In the genomic region with DNA sequence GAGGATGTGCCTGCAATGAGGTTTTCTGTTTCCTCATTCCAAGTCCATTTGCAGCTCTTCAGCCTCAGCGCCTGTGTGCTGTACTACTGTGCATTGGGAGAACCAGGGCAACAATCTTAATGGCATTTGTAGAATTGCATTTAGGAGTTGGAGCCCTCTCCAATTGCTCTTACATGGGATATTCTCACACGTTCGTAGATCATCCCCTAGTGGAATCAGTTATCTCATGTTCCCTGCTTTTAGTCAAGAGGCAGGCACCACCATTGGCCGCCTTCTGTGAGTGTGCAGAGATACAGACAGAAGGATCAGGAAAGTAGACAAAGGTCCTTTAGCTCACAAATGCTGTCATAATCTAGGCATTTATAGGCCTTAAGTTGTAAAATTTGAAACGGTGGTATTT, we compare ENCODE assay signal across 24 cellular contexts.
DNase-seq lines count a peak whose midpoint lies in the region; ATAC-seq, FAIRE-seq and TF ChIP-seq lines count a peak whose summit lies in the region.
"Had no signal": no experiment of that assay in that cellular context is flagged by ENCODE, and none has a peak within 500 bp of the region (broad histone marks: within the 10 kb centered on the region; RNA-seq: fewer than 3 reads in every experiment).

No MANE protein-coding gene starts in this region.

- H3K4me2 ChIP-seq in HepG2 (ENCODE audit: low read depth, low read length), result no peak overlapping the region
- H3K4me2 ChIP-seq in fibroblast of lung (ENCODE audit: extremely low read depth, insufficient read depth, low read length), result no peak overlapping the region

- H3K36me3 Mint-ChIP-seq in CD8-positive, alpha-beta T cell, result no peaks in the 10 kb centered on the region

- TF ChIP-seq RAD21 in HepG2 (CRISPR knock-in tag; IDR thresholded peaks at IDR 0.05), result no peak

- in situ Hi-C loops in HepG2 (cut with HindIII; ENCODE audit: extremely low pct_ligation_motif_present, low pct_unique_long_range_greater_than_20kb), result no loop called here
- in situ Hi-C loops in SK-MEL-5 (cut with HindIII; ENCODE audit: low pct_unique_long_range_greater_than_20kb, low sequenced_read_pairs), result no loop called here

- BruUV-seq in HepG2 (replicated peaks; lab: Mats Ljungman, UMichigan), result no TSS peak

- TF ChIP-seq POLR2A in HepG2 (IDR thresholded peaks at IDR 0.05; ENCODE audit: insufficient read depth in 1 of 2, low read depth in 2 of 2, low read length in 2 of 2), result no peak
- no peak for TF ChIP-seq POLR2A in right lobe of liver (IDR thresholded peaks at IDR 0.05)

- ATAC-seq in HepG2, result peak; percentile 32; the same call in 1 of the 3 replicates
- no peak for ATAC-seq in right lobe of liver
- no peak for ATAC-seq in CD8-positive, alpha-beta T cell
- ATAC-seq: activated CD8-positive, alpha-beta T cell treated with anti-CD3 and anti-CD28 coated beads for 36 hours; left lobe of liver; psoas muscle had no signal

- H3K79me2 ChIP-seq in HepG2 (ENCODE audit: insufficient read depth, low read length) (no peaks in the 10 kb centered on the region), fibroblast of lung (ENCODE audit: control insufficient read depth, insufficient read depth, low read length) (no peaks in the 10 kb centered on the region)

- no peak for TF ChIP-seq CTCF in HepG2 (CRISPR knock-in tag; IDR thresholded peaks at IDR 0.05)
- TF ChIP-seq CTCF in right lobe of liver (IDR thresholded peaks at IDR 0.05), result no peak
- peak in 1 of 2 donors; percentile 7 for TF ChIP-seq CTCF in fibroblast of lung (conservative IDR thresholded peaks at IDR 0.05 in 1 of 2, IDR thresholded peaks at IDR 0.05 in 1 of 2; ENCODE audit: low read depth in 1 of 2, low read length in 2 of 2)
- TF ChIP-seq CTCF in CD8-positive, alpha-beta T cell (IDR thresholded peaks at IDR 0.05), result no peak

- no peaks in the 10 kb centered on the region for H3K27me3 ChIP-seq in HepG2 (ENCODE audit: control insufficient read depth in 1 of 2, insufficient read depth in 2 of 2, low read length in 2 of 2)
- no peaks in the 10 kb centered on the region for H3K27me3 ChIP-seq in right lobe of liver
- H3K27me3 ChIP-seq in fibroblast of lung (ENCODE audit: control insufficient read depth, insufficient read depth, low read length), result no peaks in the 10 kb centered on the region
- no peaks in the 10 kb centered on the region for H3K27me3 ChIP-seq in CD8-positive, alpha-beta T cell (ENCODE audit: insufficient read depth, low read length)
- H3K27me3 ChIP-seq: tibial artery had no signal

- no peak overlapping the region for H3K4me3 Mint-ChIP-seq in CD8-positive, alpha-beta T cell
- H3K4me3 Mint-ChIP-seq: activated B cell treated with CpG ODN at 0.5 μM for 24 hours; activated CD8-positive, alpha-beta T cell treated with anti-CD3 and anti-CD28 coated beads for 36 hours; activated T-cell treated with anti-CD3 and anti-CD28 coated beads, Interleukin-2, amount 50 U/mL, for 24 hours; stimulated activated naive CD8-positive, alpha-beta T cell treated with anti-CD3 and anti-CD28 coated beads, Interleukin-15, Interleukin-2, amounts not matched to agents 100 ng/mL and 50 ng/mL, for 24 hours had no signal

- no peak overlapping the region for H3K27ac Mint-ChIP-seq in CD8-positive, alpha-beta T cell
- H3K27ac Mint-ChIP-seq: activated B cell treated with CpG ODN at 0.5 μM for 24 hours; activated CD8-positive, alpha-beta T cell treated with anti-CD3 and anti-CD28 coated beads for 36 hours; activated T-cell treated with anti-CD3 and anti-CD28 coated beads, Interleukin-2, amount 50 U/mL, for 24 hours; stimulated activated naive CD8-positive, alpha-beta T cell treated with anti-CD3 and anti-CD28 coated beads, Interleukin-15, Interleukin-2, amounts not matched to agents 100 ng/mL and 50 ng/mL, for 24 hours had no signal

- WGBS in HepG2 (ENCODE audit: low lambda C conversion rate), result 3% methylated on average over 5 of the region's 5 CpGs
- 48% methylated on average over 4 of the region's 5 CpGs for WGBS in right lobe of liver (ENCODE audit: insufficient coverage, low coverage, low lambda C conversion rate, missing lambda C conversion rate)

- no peaks in the 10 kb centered on the region for H3K4me1 ChIP-seq in HepG2 (ENCODE audit: insufficient read depth, low read length)
- H3K4me1 ChIP-seq in right lobe of liver, result no peaks in the 10 kb centered on the region
- H3K4me1 ChIP-seq in fibroblast of lung (ENCODE audit: control insufficient read depth, extremely low read depth, insufficient read depth, low read length), result no peaks in the 10 kb centered on the region
- H3K4me1 ChIP-seq in CD8-positive, alpha-beta T cell (ENCODE audit: insufficient read depth, low read length), result peaks cover 4% of the 10 kb centered on the region
- H3K4me1 ChIP-seq: psoas muscle had no signal

- peaks cover 2% of the 10 kb centered on the region for H3K27me3 Mint-ChIP-seq in CD8-positive, alpha-beta T cell (ENCODE audit: low read depth)
- H3K27me3 Mint-ChIP-seq: activated B cell treated with CpG ODN at 0.5 μM for 24 hours; activated CD8-positive, alpha-beta T cell treated with anti-CD3 and anti-CD28 coated beads for 36 hours; activated T-cell treated with anti-CD3 and anti-CD28 coated beads, Interleukin-2, amount 50 U/mL, for 24 hours; stimulated activated naive CD8-positive, alpha-beta T cell treated with anti-CD3 and anti-CD28 coated beads, Interleukin-15, Interleukin-2, amounts not matched to agents 100 ng/mL and 50 ng/mL, for 24 hours had no signal

- H3K27ac ChIP-seq in HepG2 (ENCODE audit: extremely low read length, insufficient read depth, low read length), result no peak overlapping the region
- H3K27ac ChIP-seq in right lobe of liver, result no peak overlapping the region
- H3K27ac ChIP-seq in fibroblast of lung (ENCODE audit: insufficient read depth, low read length), result no peak overlapping the region
- no peak overlapping the region for H3K27ac ChIP-seq in CD8-positive, alpha-beta T cell (ENCODE audit: low read depth, low read length)
- H3K27ac ChIP-seq: GM23248, psoas muscle, tibial artery had no signal

- no peak overlapping the region for H2AFZ ChIP-seq in HepG2 (ENCODE audit: low read length)
- peak overlapping the region; percentile 49 for H2AFZ ChIP-seq in fibroblast of lung (ENCODE audit: low read length)
- H2AFZ ChIP-seq: GM23248 had no signal

- no peaks in the 10 kb centered on the region for H3K9me3 ChIP-seq in HepG2 (ENCODE audit: low read length)
- no peaks in the 10 kb centered on the region for H3K9me3 ChIP-seq in right lobe of liver
- no peaks in the 10 kb centered on the region for H3K9me3 ChIP-seq in fibroblast of lung (ENCODE audit: control insufficient read depth, insufficient read depth, low read depth, low read length)
- H3K9me3 ChIP-seq in CD8-positive, alpha-beta T cell (ENCODE audit: low read length), result no peaks in the 10 kb centered on the region
- H3K9me3 ChIP-seq: psoas muscle, tibial artery had no signal

- POLR2A ChIA-PET in HepG2 (lab: Yijun Ruan, JAX), result no interaction called here
- POLR2A ChIA-PET in CD8-positive, alpha-beta T cell (lab: Charles Lee), result no interaction called here

- H3K9me3 Mint-ChIP-seq in CD8-positive, alpha-beta T cell, result no peaks in the 10 kb centered on the region
- H3K9me3 Mint-ChIP-seq: activated B cell treated with CpG ODN at 0.5 μM for 24 hours; activated CD8-positive, alpha-beta T cell treated with anti-CD3 and anti-CD28 coated beads for 36 hours; activated T-cell treated with anti-CD3 and anti-CD28 coated beads, Interleukin-2, amount 50 U/mL, for 24 hours; stimulated activated naive CD8-positive, alpha-beta T cell treated with anti-CD3 and anti-CD28 coated beads, Interleukin-15, Interleukin-2, amounts not matched to agents 100 ng/mL and 50 ng/mL, for 24 hours had no signal

- CTCF ChIA-PET in HepG2 (lab: Yijun Ruan, JAX; ENCODE audit: low intra/inter-chr PET ratio, low total read pairs), result no interaction called here
- CTCF ChIA-PET in CD8-positive, alpha-beta T cell (lab: Charles Lee), result interaction anchor here (0.7 kb wide), 1 partner anchor 22 kb away, joined by 3 read pairs; no protein-coding TSS in a partner anchor

- H4K20me1 ChIP-seq in HepG2 (ENCODE audit: insufficient read depth, low read length) (no peaks in the 10 kb centered on the region), fibroblast of lung (ENCODE audit: control insufficient read depth, extremely low read depth, insufficient read depth, low read length) (no peaks in the 10 kb centered on the region)

- intact Hi-C loops in HepG2 (cut with micrococcal nuclease; ENCODE audit: unreplicated experiment), result no loop called here
- intact Hi-C loops in right lobe of liver (cut with DNase I), result no loop called here
- intact Hi-C loops in CD8-positive, alpha-beta T cell (cut with DNase I, micrococcal nuclease), result no loop called here

- H3K9ac ChIP-seq in HepG2 (ENCODE audit: insufficient read depth, low read depth, low read length), result no peak overlapping the region
- no peak overlapping the region for H3K9ac ChIP-seq in fibroblast of lung (ENCODE audit: insufficient read depth, low read length)
- H3K9ac ChIP-seq: GM23248 had no signal

- TF ChIP-seq EP300 in HepG2 (IDR thresholded peaks at IDR 0.05; ENCODE audit: low read depth in 2 of 2, low read length in 2 of 2) (no peak), HepG2 (CRISPR knock-in tag; IDR thresholded peaks at IDR 0.05; ENCODE audit: borderline replicate concordance) (no peak)

- no peak for FAIRE-seq in HepG2 (lab: Jason Lieb, UNC)
- FAIRE-seq: GM12892, GM19239 had no signal

- H3K4me3 ChIP-seq in HepG2 (replicated peaks in 1 of 3; ENCODE audit: insufficient read depth in 1 of 3, low read depth in 2 of 3, low read length in 3 of 3) (no peak overlapping the region), right lobe of liver (no peak overlapping the region), fibroblast of lung (replicated peaks in 1 of 4; ENCODE audit: control extremely low read depth in 1 of 4, insufficient read depth in 1 of 4, low read depth in 3 of 4, low read length in 4 of 4) (no peak overlapping the region)
- H3K4me3 ChIP-seq in CD8-positive, alpha-beta T cell (ENCODE audit: low read depth, low read length), result no peak overlapping the region
- H3K4me3 ChIP-seq: GM23248, psoas muscle, tibial artery had no signal

- H3K4me1 Mint-ChIP-seq in CD8-positive, alpha-beta T cell (ENCODE audit: low read depth), result peaks cover 5% of the 10 kb centered on the region
- H3K4me1 Mint-ChIP-seq: activated B cell treated with CpG ODN at 0.5 μM for 24 hours had no signal

- H3K36me3 ChIP-seq in HepG2 (replicated peaks in 1 of 2; ENCODE audit: control insufficient read depth in 1 of 2, insufficient read depth in 2 of 2, low read length in 2 of 2) (no peaks in the 10 kb centered on the region), right lobe of liver (no peaks in the 10 kb centered on the region), fibroblast of lung (ENCODE audit: control insufficient read depth, insufficient read depth, low read length) (no peaks in the 10 kb centered on the region)
- H3K36me3 ChIP-seq in CD8-positive, alpha-beta T cell (ENCODE audit: insufficient read depth, low read length), result no peaks in the 10 kb centered on the region
- H3K36me3 ChIP-seq: tibial artery had no signal

- DNase-seq in HepG2 (ENCODE audit: low spot score), result no peak
- no peak for DNase-seq in right lobe of liver
- DNase-seq in SK-MEL-5 (ENCODE audit: low read depth, low spot score), result peak; percentile 27
- DNase-seq in fibroblast of lung (ENCODE audit: low read depth in 2 of 2), result peak in 1 of 2 donors; percentile 34
- no peak for DNase-seq in CD8-positive, alpha-beta T cell
- no peak for DNase-seq in effector CD4-positive, alpha-beta T cell
- no peak for DNase-seq in activated CD4-positive, alpha-beta T cell treated with anti-CD3 and anti-CD28 coated beads for 1 hour
- DNase-seq in NCI-H2081 treated with DMSO at 0.1 percent for 48 hours (lab: John Stamatoyannopoulos, UW), result no peak
- DNase-seq: activated B cell treated with CpG ODN at 0.5 μM for 24 hours; activated CD8-positive, alpha-beta T cell treated with anti-CD3 and anti-CD28 coated beads for 36 hours; activated naive CD4-positive, alpha-beta T cell; activated T-cell treated with anti-CD3 and anti-CD28 coated beads, Interleukin-2, amount 50 U/mL, for 24 hours; amygdala; GM23248; NCI-H187; NCI-H446 treated with DMSO at 0.1 percent for 48 hours; psoas muscle; Right ventricle myocardium superior; stimulated activated CD4-positive, alpha-beta T cell treated with anti-CD3 and anti-CD28 coated beads, Interleukin-4, amount 100 ng/mL, for 1 hour; tibial artery had no signal
